23 cellular contexts compared by ENCODE assay signal in the genomic region with DNA sequence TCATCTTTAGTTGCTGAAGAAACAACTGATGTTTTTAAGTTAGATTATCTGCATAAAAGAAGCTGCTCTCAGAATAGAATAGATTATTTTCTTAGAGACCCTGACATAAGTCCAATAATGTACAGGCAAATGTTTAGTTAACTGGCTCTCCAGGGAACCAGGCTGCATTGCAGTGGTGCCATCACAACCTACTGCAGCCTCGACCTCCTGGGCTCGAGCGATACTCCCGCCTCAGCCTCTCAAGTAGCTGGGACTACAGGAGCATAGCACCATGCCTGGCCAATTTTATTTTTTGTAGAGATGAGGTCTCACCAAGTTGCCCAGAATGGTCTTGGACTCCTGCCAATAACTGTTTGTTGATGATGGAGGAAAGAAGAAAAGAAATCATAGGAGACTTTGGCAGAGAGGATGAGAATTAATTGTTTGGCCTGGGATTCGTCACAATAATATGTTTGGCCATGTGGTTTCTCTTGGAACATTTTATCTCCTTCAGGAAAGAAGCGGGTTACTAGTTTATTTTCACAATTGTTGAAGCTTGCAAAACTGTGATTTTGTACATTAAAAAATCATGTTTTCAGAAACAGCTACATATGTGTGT.
"Had no signal": no experiment of that assay in that cellular context is flagged by ENCODE, and none has a peak within 500 bp of the region (broad histone marks: within the 10 kb centered on the region; RNA-seq: fewer than 3 reads in every experiment).

No MANE protein-coding gene starts in this region.

- H3K27me3 ChIP-seq: body of pancreas, foreskin keratinocyte, right atrium auricular region, thyroid gland had no signal

- H3K36me3 ChIP-seq: right atrium auricular region, thyroid gland had no signal

- H3K4me1 ChIP-seq: body of pancreas, foreskin keratinocyte, right atrium auricular region, thyroid gland had no signal

- H3K27ac ChIP-seq: body of pancreas, foreskin keratinocyte, right atrium auricular region, skin epidermis, thyroid gland had no signal

- H3K9me3 ChIP-seq: body of pancreas, right atrium auricular region, thyroid gland had no signal

- H3K4me3 ChIP-seq: body of pancreas, right atrium auricular region, skin epidermis, thyroid gland had no signal

- ATAC-seq: activated CD8-positive, alpha-beta T cell treated with anti-CD3 and anti-CD28 coated beads for 36 hours; activated naive CD4-positive, alpha-beta T cell treated with anti-CD3 and anti-CD28 coated beads, Interleukin-2, amount 50 U/mL, for 72 hours; body of pancreas; foreskin keratinocyte; left ventricle myocardium superior; natural killer cell treated with Interleukin-12 subunit alpha and Interleukin-12 subunit beta and Interleukin-15 and Interleukin-18, amount 100 ng/mL, for 72 hours; stimulated activated naive B cell treated with anti-CD40 and anti-IgM and Interleukin-4, amounts not matched to agents 10 μg/mL and 1 μg/mL and 100 μg/mL, for 72 hours; WTC11 had no signal

- DNase-seq: activated CD4-positive, alpha-beta T cell treated with anti-CD3 and anti-CD28 coated beads for 4 hours; activated CD8-positive, alpha-beta T cell treated with anti-CD3 and anti-CD28 coated beads for 36 hours; activated effector memory CD4-positive, alpha-beta T cell treated with anti-CD3 and anti-CD28 coated beads, Interleukin-2, amount 50 U/mL, for 16 hours; activated T-cell treated with anti-CD3 and anti-CD28 coated beads, Interleukin-2, amount 50 U/mL, for 48 hours; body of pancreas; central memory CD4-positive, alpha-beta T cell; effector memory CD4-positive, alpha-beta T cell; foreskin keratinocyte; glutamatergic neuron; hypothalamus; kidney; left ventricle myocardium superior; mesendoderm; nucleus accumbens; stimulated activated CD4-positive, alpha-beta T cell treated with anti-CD3 and anti-CD28 coated beads, Interleukin-15, amount 100 ng/mL, for 24 hours; stimulated activated CD4-positive, alpha-beta T cell treated with anti-CD3 and anti-CD28 coated beads, Interleukin-4, amount 100 ng/mL, for 1 hour; stimulated activated naive B cell treated with anti-CD40 and anti-IgM and Interleukin-4, amounts not matched to agents 10 μg/mL and 1 μg/mL and 100 μg/mL, for 72 hours; thyroid gland had no signal
